Comparison of ENCODE assay signal across 10 cellular contexts in genomic region chr13:109366521-109366920, GRCh38.
A peak's percentile ranks its signal among the peaks of the same experiment; 100 is the strongest.
DNase-seq lines count a peak whose midpoint lies in the region; ATAC-seq lines count a peak whose summit lies in the region.
"Had no signal": no experiment of that assay in that cellular context is flagged by ENCODE, and none has a peak within 500 bp of the region (broad histone marks: within the 10 kb centered on the region; RNA-seq: fewer than 3 reads in every experiment).

No MANE protein-coding gene starts in this region.

- DNase-seq in SW480 (ENCODE audit: low spot score) = peak; percentile 38
- DNase-seq in amniotic epithelial cell (ENCODE audit: low read depth) = peak; percentile 49
- DNase-seq in myocyte (ENCODE audit: low read depth) = peak; percentile 6
- no peak for DNase-seq in activated gamma-delta T cell (lab: John Stamatoyannopoulos, UW)
- no peak for DNase-seq in HuH-7.5 (ENCODE audit: low spot score)
- DNase-seq: CD8-positive, alpha-beta memory T cell; GF-D8; H7 had no signal

- no peak for ATAC-seq in GM21825 (IDR thresholded peaks at IDR 0.05; ENCODE audit: unreplicated experiment)
- ATAC-seq: A549 had no signal

Comparison
In these comparisons a context has a peak if more than half of its experiments do, and no peak if none do; other contexts are left out.
1. DNase-seq: peak in SW480 (single experiment), amniotic epithelial cell (single experiment) and myocyte (single experiment); none in activated gamma-delta T cell (single experiment) and HuH-7.5 (single experiment).